23 cellular contexts compared by ENCODE assay signal in genomic region chrX:153776611-153777045, GRCh38. TPM values are rescaled to one million over a fixed set of nuclear protein-coding genes. Genes with fewer than 3 reads are reported as not detected.
DNase-seq lines count a peak whose midpoint lies in the region; ATAC-seq lines count a peak whose summit lies in the region.
"Had no signal": no experiment of that assay in that cellular context is flagged by ENCODE, and none has a peak within 500 bp of the region (broad histone marks: within the 10 kb centered on the region; RNA-seq: fewer than 3 reads in every experiment).

No MANE protein-coding gene starts in this region.

- H3K4ac ChIP-seq in mesenchymal stem cell (ENCODE audit: low read depth in 1 of 2, low read length in 2 of 2), result no peak overlapping the region

- no peak overlapping the region for H2BK120ac ChIP-seq in mesenchymal stem cell (ENCODE audit: low read depth, low read length)

- no peak overlapping the region for H4K8ac ChIP-seq in mesenchymal stem cell (ENCODE audit: low read length)

- peaks cover 2% of the 10 kb centered on the region for H3K27me3 Mint-ChIP-seq in activated T-helper 1 cell treated with anti-CD3 and anti-CD28 coated beads, Interleukin-12 subunit alpha, Interleukin-12 subunit beta, Interleukin-2, Interleukin-4 antibody, amounts not matched to agents 30 ng/mL and 10 ng/mL and 1 ng/mL, durations not matched to agents 14 hours and 24 hours and 36 hours (ENCODE audit: insufficient read depth)
- H3K27me3 Mint-ChIP-seq: type B pancreatic cell had no signal

- no peaks in the 10 kb centered on the region for H3K4me1 Mint-ChIP-seq in activated T-helper 1 cell treated with anti-CD3 and anti-CD28 coated beads, Interleukin-12 subunit alpha, Interleukin-12 subunit beta, Interleukin-2, Interleukin-4 antibody, amounts not matched to agents 30 ng/mL and 10 ng/mL and 1 ng/mL, durations not matched to agents 14 hours and 24 hours and 36 hours (ENCODE audit: low read depth)
- H3K4me1 Mint-ChIP-seq: activated CD4-positive, alpha-beta T cell treated with anti-CD3 and anti-CD28 coated beads, Interleukin-2, amount 10 ng/mL, durations not matched to agents 24 days and 14 days; activated naive CD8-positive, alpha-beta T cell treated with anti-CD3 and anti-CD28 coated beads, Interleukin-2, amount 10 ng/mL, durations not matched to agents 7 days and 5 days had no signal

- no peak overlapping the region for H3K23ac ChIP-seq in mesenchymal stem cell (ENCODE audit: low read length in 2 of 2)

- H2BK5ac ChIP-seq in mesenchymal stem cell (ENCODE audit: low read depth, low read length, poor library complexity, severe bottlenecking), result no peak overlapping the region

- H2BK15ac ChIP-seq in mesenchymal stem cell (ENCODE audit: low read depth, poor library complexity, severe bottlenecking), result peak overlapping the region; percentile 36

- no peak overlapping the region for H3K18ac ChIP-seq in mesenchymal stem cell (ENCODE audit: low read depth in 1 of 2, low read length in 2 of 2)

- intact Hi-C loops in Right ventricle myocardium superior (cut with DNase I) (no loop called here), cardiac septum (cut with DNase I) (no loop called here)
- intact Hi-C loops in activated T-helper 1 cell treated with anti-CD3 and anti-CD28 coated beads, Interleukin-12 subunit alpha, Interleukin-12 subunit beta, Interleukin-2, Interleukin-4 antibody, amounts not matched to agents 30 ng/mL and 10 ng/mL and 1 ng/mL, durations not matched to agents 14 hours and 24 hours and 36 hours (cut with micrococcal nuclease), result no loop called here

- H3K9me3 ChIP-seq in Karpas-422 (ENCODE audit: low read length), result no peaks in the 10 kb centered on the region
- no peaks in the 10 kb centered on the region for H3K9me3 ChIP-seq in mesenchymal stem cell (ENCODE audit: control insufficient read depth, low read length)
- H3K9me3 ChIP-seq: SJCRH30 had no signal

- H3K9me3 Mint-ChIP-seq in activated T-helper 1 cell treated with anti-CD3 and anti-CD28 coated beads, Interleukin-12 subunit alpha, Interleukin-12 subunit beta, Interleukin-2, Interleukin-4 antibody, amounts not matched to agents 30 ng/mL and 10 ng/mL and 1 ng/mL, durations not matched to agents 14 hours and 24 hours and 36 hours, result no peaks in the 10 kb centered on the region
- H3K9me3 Mint-ChIP-seq: activated CD4-positive, alpha-beta T cell treated with anti-CD3 and anti-CD28 coated beads, Interleukin-2, amount 10 ng/mL, durations not matched to agents 24 days and 14 days; activated naive CD8-positive, alpha-beta T cell treated with anti-CD3 and anti-CD28 coated beads, Interleukin-2, amount 10 ng/mL, durations not matched to agents 7 days and 5 days; memory B cell; T-cell; type B pancreatic cell had no signal

- H3K4me3 Mint-ChIP-seq in activated T-helper 1 cell treated with anti-CD3 and anti-CD28 coated beads, Interleukin-12 subunit alpha, Interleukin-12 subunit beta, Interleukin-2, Interleukin-4 antibody, amounts not matched to agents 30 ng/mL and 10 ng/mL and 1 ng/mL, durations not matched to agents 14 hours and 24 hours and 36 hours, result no peak overlapping the region
- H3K4me3 Mint-ChIP-seq: activated CD4-positive, alpha-beta T cell treated with anti-CD3 and anti-CD28 coated beads, Interleukin-2, amount 10 ng/mL, durations not matched to agents 24 days and 14 days; activated naive CD8-positive, alpha-beta T cell treated with anti-CD3 and anti-CD28 coated beads, Interleukin-2, amount 10 ng/mL, durations not matched to agents 7 days and 5 days; memory B cell; T-cell; type B pancreatic cell had no signal

- H3K36me3 ChIP-seq in Karpas-422 (ENCODE audit: insufficient read depth, low read length) (no peaks in the 10 kb centered on the region), mesenchymal stem cell (ENCODE audit: control insufficient read depth in 1 of 2, insufficient read depth in 2 of 2, low read depth in 1 of 2, low read length in 2 of 2) (peaks cover 0 to 65% of the 10 kb centered on the region in 2 experiments)
- H3K36me3 ChIP-seq: SJCRH30 had no signal

- H3K27me3 ChIP-seq in Karpas-422 (ENCODE audit: low read length), result no peaks in the 10 kb centered on the region
- peaks cover 0 to 5% of the 10 kb centered on the region in 2 experiments for H3K27me3 ChIP-seq in mesenchymal stem cell (ENCODE audit: control insufficient read depth in 1 of 2, insufficient read depth in 1 of 2, low read length in 2 of 2)
- H3K27me3 ChIP-seq: SJCRH30 had no signal

- no peak overlapping the region for H3K9ac ChIP-seq in Karpas-422 (ENCODE audit: low read length)
- no peak overlapping the region for H3K9ac ChIP-seq in mesenchymal stem cell (ENCODE audit: low read length)

- H4K91ac ChIP-seq in mesenchymal stem cell (ENCODE audit: low read length), result no peak overlapping the region

- peaks cover 2% of the 10 kb centered on the region for H3K36me3 Mint-ChIP-seq in activated T-helper 1 cell treated with anti-CD3 and anti-CD28 coated beads, Interleukin-12 subunit alpha, Interleukin-12 subunit beta, Interleukin-2, Interleukin-4 antibody, amounts not matched to agents 30 ng/mL and 10 ng/mL and 1 ng/mL, durations not matched to agents 14 hours and 24 hours and 36 hours (ENCODE audit: low read depth)
- H3K36me3 Mint-ChIP-seq: activated naive CD8-positive, alpha-beta T cell treated with anti-CD3 and anti-CD28 coated beads, Interleukin-2, amount 10 ng/mL, durations not matched to agents 7 days and 5 days; memory B cell; T-cell; type B pancreatic cell had no signal

- WGBS in mesenchymal stem cell, result 100% methylated on average over 1 of the region's 22 CpGs

- ATAC-seq in Right ventricle myocardium superior (ENCODE audit: poor library complexity), result no peak
- ATAC-seq: T-cell had no signal

- no peak overlapping the region for H2AFZ ChIP-seq in Karpas-422 (ENCODE audit: low read length)
- H2AFZ ChIP-seq in mesenchymal stem cell (ENCODE audit: low read depth, low read length), result no peak overlapping the region

- H3K79me2 ChIP-seq in Karpas-422 (ENCODE audit: low read length), result no peaks in the 10 kb centered on the region

- no peaks in the 10 kb centered on the region for H4K20me1 ChIP-seq in Karpas-422 (ENCODE audit: insufficient read depth, low read depth, low read length)

- no peak overlapping the region for H2AK5ac ChIP-seq in mesenchymal stem cell (ENCODE audit: low read length, severe bottlenecking)

- no peak overlapping the region for H3K14ac ChIP-seq in mesenchymal stem cell (ENCODE audit: low read length in 2 of 2)

- DNase-seq in Right ventricle myocardium superior (peak; percentile 21), cardiac septum (ENCODE audit: low spot score) (no peak), Karpas-422 (peak; percentile 74), SW480 (ENCODE audit: low spot score) (peak; percentile 28), mesenchymal stem cell (no peak), medulla oblongata (ENCODE audit: extremely low spot score) (no peak), NCI-H526 treated with DMSO at 0.1 percent for 48 hours (lab: John Stamatoyannopoulos, UW) (no peak)
- no peak for DNase-seq in activated T-helper 1 cell treated with anti-CD3 and anti-CD28 coated beads, Interleukin-12 subunit alpha, Interleukin-12 subunit beta, Interleukin-2, Interleukin-4 antibody, amounts not matched to agents 30 ng/mL and 10 ng/mL and 1 ng/mL, durations not matched to agents 14 hours and 24 hours and 36 hours (ENCODE audit: low spot score)
- DNase-seq: activated CD4-positive, alpha-beta T cell treated with anti-CD3 and anti-CD28 coated beads, Interleukin-2, amount 10 ng/mL, durations not matched to agents 24 days and 14 days; C1 segment of cervical spinal cord; Calu3; central memory CD4-positive, alpha-beta T cell; KG1; kidney glomerular epithelial cell; NCI-H187 treated with DMSO at 0.1 percent for 48 hours; NCI-H345; SJCRH30; stimulated activated CD4-positive, alpha-beta T cell treated with anti-CD3 and anti-CD28 coated beads, Interleukin-1b, Interleukin-23, amount 100 ng/mL, for 48 hours; T-cell had no signal

- no peak overlapping the region for H3K27ac Mint-ChIP-seq in activated T-helper 1 cell treated with anti-CD3 and anti-CD28 coated beads, Interleukin-12 subunit alpha, Interleukin-12 subunit beta, Interleukin-2, Interleukin-4 antibody, amounts not matched to agents 30 ng/mL and 10 ng/mL and 1 ng/mL, durations not matched to agents 14 hours and 24 hours and 36 hours
- H3K27ac Mint-ChIP-seq: activated CD4-positive, alpha-beta T cell treated with anti-CD3 and anti-CD28 coated beads, Interleukin-2, amount 10 ng/mL, durations not matched to agents 24 days and 14 days; activated naive CD8-positive, alpha-beta T cell treated with anti-CD3 and anti-CD28 coated beads, Interleukin-2, amount 10 ng/mL, durations not matched to agents 7 days and 5 days; memory B cell; T-cell; type B pancreatic cell had no signal

- no peak overlapping the region for H3K27ac ChIP-seq in Karpas-422 (ENCODE audit: low read length)
- H3K27ac ChIP-seq in mesenchymal stem cell (ENCODE audit: low read length, poor library complexity, severe bottlenecking), result no peak overlapping the region
- H3K27ac ChIP-seq: SJCRH30 had no signal

- H3K4me2 ChIP-seq in Karpas-422 (ENCODE audit: low read depth, low read length, poor library complexity, severe bottlenecking), result no peak overlapping the region
- H3K4me2 ChIP-seq in mesenchymal stem cell (ENCODE audit: low read length, poor library complexity, severe bottlenecking), result no peak overlapping the region

- H3K9me2 ChIP-seq in Karpas-422 (replicated peaks; ENCODE audit: insufficient read depth, low read length), result no peaks in the 10 kb centered on the region

- no peaks in the 10 kb centered on the region for H3K4me1 ChIP-seq in Karpas-422 (ENCODE audit: low read length)
- H3K4me1 ChIP-seq in mesenchymal stem cell (ENCODE audit: control insufficient read depth, insufficient read depth, low read depth, low read length), result no peaks in the 10 kb centered on the region

- no peaks in the 10 kb centered on the region for H3K79me1 ChIP-seq in mesenchymal stem cell (replicated peaks; ENCODE audit: low read length, poor library complexity, severe bottlenecking)

- H3K4me3 ChIP-seq in Karpas-422 (ENCODE audit: low read length) (no peak overlapping the region), mesenchymal stem cell (ENCODE audit: insufficient read depth in 1 of 2, low read depth in 1 of 2, low read length in 2 of 2) (no peak overlapping the region)
- H3K4me3 ChIP-seq: SJCRH30 had no signal

- no peak overlapping the region for H2BK12ac ChIP-seq in mesenchymal stem cell (ENCODE audit: low read length in 2 of 2)

RNA-seq across cellular contexts. Expression of gene SRPK3, which starts 4.2 kb away (rescaled TPM):
- total RNA-seq in Right ventricle myocardium superior (38.0 TPM), cardiac septum (54.7 TPM)
- total RNA-seq in Karpas-422 (2014; rRNA removed; shearing (Covaris generic); ENCODE audit: low replicate concordance), result not detected in 2 replicates
- 0.03 TPM for polyA plus RNA-seq in mesenchymal stem cell (2013, experiment 1 of 2)
- 0.03 TPM for polyA plus RNA-seq in mesenchymal stem cell (2013, experiment 2 of 2)
- total RNA-seq in activated T-helper 1 cell treated with anti-CD3 and anti-CD28 coated beads, Interleukin-12 subunit alpha, Interleukin-12 subunit beta, Interleukin-2, Interleukin-4 antibody, amounts not matched to agents 30 ng/mL and 10 ng/mL and 1 ng/mL, durations not matched to agents 14 hours and 24 hours and 36 hours, result not detected in 2 replicates
- total RNA-seq: activated CD4-positive, alpha-beta T cell treated with anti-CD3 and anti-CD28 coated beads, Interleukin-2, amount 10 ng/mL, durations not matched to agents 24 days and 14 days; activated naive CD8-positive, alpha-beta T cell treated with anti-CD3 and anti-CD28 coated beads, Interleukin-2, amount 10 ng/mL, durations not matched to agents 7 days and 5 days; astrocyte; T-cell had no signal

RNA-seq across cellular contexts. Expression of gene PLXNB3, which starts 12.6 kb away (rescaled TPM):
- 1.5 TPM for total RNA-seq in Right ventricle myocardium superior
- 7.6 TPM for total RNA-seq in cardiac septum
- total RNA-seq in Karpas-422 (2014; rRNA removed; shearing (Covaris generic); ENCODE audit: low replicate concordance), result not detected in 2 replicates
- 8.0 TPM for polyA plus RNA-seq in mesenchymal stem cell (2013, experiment 1 of 2)
- 8.5 TPM for polyA plus RNA-seq in mesenchymal stem cell (2013, experiment 2 of 2)
- total RNA-seq in activated T-helper 1 cell treated with anti-CD3 and anti-CD28 coated beads, Interleukin-12 subunit alpha, Interleukin-12 subunit beta, Interleukin-2, Interleukin-4 antibody, amounts not matched to agents 30 ng/mL and 10 ng/mL and 1 ng/mL, durations not matched to agents 14 hours and 24 hours and 36 hours, result 0.21 and 0.81 TPM in 2 replicates

RNA-seq across cellular contexts. Expression of gene IDH3G, which starts 17.5 kb away (rescaled TPM):
- 76.9 TPM for total RNA-seq in Right ventricle myocardium superior
- total RNA-seq in cardiac septum, result 68.5 TPM
- 46.5 and 80.7 TPM in 2 replicates for total RNA-seq in Karpas-422 (2014; rRNA removed; shearing (Covaris generic); ENCODE audit: low replicate concordance)
- 73.4 TPM for polyA plus RNA-seq in mesenchymal stem cell (2013, experiment 1 of 2)
- polyA plus RNA-seq in mesenchymal stem cell (2013, experiment 2 of 2), result 71.2 TPM
- total RNA-seq in activated T-helper 1 cell treated with anti-CD3 and anti-CD28 coated beads, Interleukin-12 subunit alpha, Interleukin-12 subunit beta, Interleukin-2, Interleukin-4 antibody, amounts not matched to agents 30 ng/mL and 10 ng/mL and 1 ng/mL, durations not matched to agents 14 hours and 24 hours and 36 hours, result 68.4 and 69.7 TPM in 2 replicates

RNA-seq across cellular contexts. Expression of gene SSR4, which starts 17.8 kb away (rescaled TPM):
- 129 TPM for total RNA-seq in Right ventricle myocardium superior
- 140 TPM for total RNA-seq in cardiac septum
- total RNA-seq in Karpas-422 (2014; rRNA removed; shearing (Covaris generic); ENCODE audit: low replicate concordance), result 249 and 310 TPM in 2 replicates
- polyA plus RNA-seq in mesenchymal stem cell (2013, experiment 1 of 2), result 398 TPM
- polyA plus RNA-seq in mesenchymal stem cell (2013, experiment 2 of 2), result 402 TPM
- total RNA-seq in activated T-helper 1 cell treated with anti-CD3 and anti-CD28 coated beads, Interleukin-12 subunit alpha, Interleukin-12 subunit beta, Interleukin-2, Interleukin-4 antibody, amounts not matched to agents 30 ng/mL and 10 ng/mL and 1 ng/mL, durations not matched to agents 14 hours and 24 hours and 36 hours, result 281 and 285 TPM in 2 replicates

RNA-seq across cellular contexts. Expression of gene ABCD1, which starts 52.0 kb away (rescaled TPM):
- total RNA-seq in Right ventricle myocardium superior (14.7 TPM), cardiac septum (15.1 TPM)
- 1.9 and 4.1 TPM in 2 replicates for total RNA-seq in Karpas-422 (2014; rRNA removed; shearing (Covaris generic); ENCODE audit: low replicate concordance)
- polyA plus RNA-seq in mesenchymal stem cell (2013, experiment 1 of 2), result 15.8 TPM
- 15.4 TPM for polyA plus RNA-seq in mesenchymal stem cell (2013, experiment 2 of 2)
- total RNA-seq in activated T-helper 1 cell treated with anti-CD3 and anti-CD28 coated beads, Interleukin-12 subunit alpha, Interleukin-12 subunit beta, Interleukin-2, Interleukin-4 antibody, amounts not matched to agents 30 ng/mL and 10 ng/mL and 1 ng/mL, durations not matched to agents 14 hours and 24 hours and 36 hours, result 8.4 TPM in 2 replicates

Comparison
In these comparisons a context has a peak if more than half of its experiments do, and no peak if none do; other contexts are left out.
1. DNase-seq: peak in Right ventricle myocardium superior (single experiment), Karpas-422 (single experiment) and SW480 (single experiment); none in cardiac septum (single experiment), mesenchymal stem cell (single experiment), medulla oblongata (single experiment), NCI-H526 treated with DMSO at 0.1 percent for 48 hours (single experiment) and activated T-helper 1 cell treated with anti-CD3 and anti-CD28 coated beads, Interleukin-12 subunit alpha, Interleukin-12 subunit beta, Interleukin-2, Interleukin-4 antibody, amounts not matched to agents 30 ng/mL and 10 ng/mL and 1 ng/mL, durations not matched to agents 14 hours and 24 hours and 36 hours (single experiment).
2. RNA of gene SRPK3, which starts 4.2 kb away (total RNA-seq): 54.7 TPM in cardiac septum (single experiment) and 38.0 TPM in Right ventricle myocardium superior (single experiment); not detected in Karpas-422 and not detected in activated T-helper 1 cell treated with anti-CD3 and anti-CD28 coated beads, Interleukin-12 subunit alpha, Interleukin-12 subunit beta, Interleukin-2, Interleukin-4 antibody, amounts not matched to agents 30 ng/mL and 10 ng/mL and 1 ng/mL, durations not matched to agents 14 hours and 24 hours and 36 hours; every median in the first group is over 10 times any median in the second.